Comparison of ENCODE assay signal across 22 cellular contexts in genomic region chrX:7889680-7890079, GRCh38. TPM values are rescaled to one million over a fixed set of nuclear protein-coding genes. Genes with fewer than 3 reads are reported as not detected.
DNase-seq lines count a peak whose midpoint lies in the region; ATAC-seq and TF ChIP-seq lines count a peak whose summit lies in the region.
"Had no signal": no experiment of that assay in that cellular context is flagged by ENCODE, and none has a peak within 500 bp of the region (broad histone marks: within the 10 kb centered on the region; RNA-seq: fewer than 3 reads in every experiment).

No MANE protein-coding gene starts in this region.

- peaks cover 2% of the 10 kb centered on the region for H3K27me3 Mint-ChIP-seq in activated T-cell treated with anti-CD3 and anti-CD28 coated beads, Interleukin-2, amount 50 U/mL, for 4 hours (ENCODE audit: low read depth)
- H3K27me3 Mint-ChIP-seq in neural progenitor cell (ENCODE audit: insufficient read depth, low read depth): peaks cover 2% of the 10 kb centered on the region
- H3K27me3 Mint-ChIP-seq: activated naive CD8-positive, alpha-beta T cell treated with anti-CD3 and anti-CD28 coated beads, Interleukin-2, amount 10 ng/mL, durations not matched to agents 7 days and 5 days had no signal

- no peak overlapping the region for H3K4me3 ChIP-seq in AG10803 (ENCODE audit: low read length)
- H3K4me3 ChIP-seq in neural progenitor cell: no peak overlapping the region
- H3K4me3 ChIP-seq: stomach had no signal

- no peaks in the 10 kb centered on the region for H3K9me3 Mint-ChIP-seq in activated T-cell treated with anti-CD3 and anti-CD28 coated beads, Interleukin-2, amount 50 U/mL, for 4 hours
- no peaks in the 10 kb centered on the region for H3K9me3 Mint-ChIP-seq in neural progenitor cell
- H3K9me3 Mint-ChIP-seq: activated naive CD8-positive, alpha-beta T cell treated with anti-CD3 and anti-CD28 coated beads, Interleukin-2, amount 10 ng/mL, durations not matched to agents 7 days and 5 days had no signal

- H3K27me3 ChIP-seq in neural progenitor cell: no peaks in the 10 kb centered on the region
- H3K27me3 ChIP-seq: stomach had no signal

- DNase-seq in AG10803 (ENCODE audit: low read depth) (peak; percentile 8), LoVo (ENCODE audit: low spot score) (peak; percentile 18), astrocyte of the hippocampus (ENCODE audit: low read depth, low spot score) (peak; percentile 44), glomerular visceral epithelial cell (ENCODE audit: extremely low spot score) (peak; percentile 23), neural progenitor cell (ENCODE audit: low spot score) (no peak), pons (ENCODE audit: low spot score) (no peak)
- DNase-seq in activated T-cell treated with anti-CD3 and anti-CD28 coated beads, Interleukin-2, amount 50 U/mL, for 4 hours: no peak
- no peak for DNase-seq in stimulated activated CD4-positive, alpha-beta T cell treated with anti-CD3 and anti-CD28 coated beads, Interleukin-4, amount 100 ng/mL, for 4 hours
- DNase-seq: activated naive CD8-positive, alpha-beta T cell treated with anti-CD3 and anti-CD28 coated beads, Interleukin-2, amount 10 ng/mL, durations not matched to agents 7 days and 5 days; activated T-cell treated with anti-CD3 and anti-CD28 coated beads, Interleukin-2, amount 50 U/mL, for 72 hours; central memory CD4-positive, alpha-beta T cell; endodermal cell; glutamatergic neuron; HCEC 1CT; natural killer cell; NCI-H1092 treated with DMSO at 0.1 percent for 48 hours; NCI-H2107; NCI-H774; stomach; SW 1271 had no signal

- no peaks in the 10 kb centered on the region for H3K4me1 ChIP-seq in neural progenitor cell
- H3K4me1 ChIP-seq: stomach had no signal

- H3K9ac ChIP-seq in neural progenitor cell: no peak overlapping the region

- no peaks in the 10 kb centered on the region for H3K36me3 ChIP-seq in neural progenitor cell
- H3K36me3 ChIP-seq: stomach had no signal

- no peak overlapping the region for H3K4me2 ChIP-seq in neural progenitor cell

- H3K27ac Mint-ChIP-seq in neural progenitor cell: no peak overlapping the region
- H3K27ac Mint-ChIP-seq: activated naive CD8-positive, alpha-beta T cell treated with anti-CD3 and anti-CD28 coated beads, Interleukin-2, amount 10 ng/mL, durations not matched to agents 7 days and 5 days; activated T-cell treated with anti-CD3 and anti-CD28 coated beads, Interleukin-2, amount 50 U/mL, for 72 hours; endodermal cell; memory B cell; natural killer cell had no signal

- H4K20me1 ChIP-seq in neural progenitor cell (ENCODE audit: low read depth): no peaks in the 10 kb centered on the region

- TF ChIP-seq CTCF in AG10803 (conservative IDR thresholded peaks at IDR 0.05; ENCODE audit: low read length) (no peak), neural progenitor cell (IDR thresholded peaks at IDR 0.05) (no peak)

- H3K9me3 ChIP-seq in neural progenitor cell (ENCODE audit: low read depth): peaks cover 8% of the 10 kb centered on the region
- H3K9me3 ChIP-seq: stomach had no signal

- H3K4me1 Mint-ChIP-seq in activated T-cell treated with anti-CD3 and anti-CD28 coated beads, Interleukin-2, amount 50 U/mL, for 4 hours (ENCODE audit: low read depth): peaks cover 4% of the 10 kb centered on the region
- H3K4me1 Mint-ChIP-seq in neural progenitor cell: peaks cover 3% of the 10 kb centered on the region
- H3K4me1 Mint-ChIP-seq: endodermal cell, memory B cell, natural killer cell had no signal

- H3F3A ChIP-seq in neural progenitor cell (ENCODE audit: low read depth): no peaks in the 10 kb centered on the region

- H3K27ac ChIP-seq in neural progenitor cell: no peak overlapping the region
- H3K27ac ChIP-seq: stomach had no signal

- H3K79me2 ChIP-seq in neural progenitor cell (ENCODE audit: low read depth): no peaks in the 10 kb centered on the region

- ATAC-seq in activated T-cell treated with anti-CD3 and anti-CD28 coated beads, Interleukin-2, amount 50 U/mL, for 4 hours: no peak
- ATAC-seq: HepG2, natural killer cell had no signal

- peaks cover 2% of the 10 kb centered on the region for H3K36me3 Mint-ChIP-seq in activated T-cell treated with anti-CD3 and anti-CD28 coated beads, Interleukin-2, amount 50 U/mL, for 4 hours (ENCODE audit: insufficient read depth)
- H3K36me3 Mint-ChIP-seq in neural progenitor cell: no peaks in the 10 kb centered on the region
- H3K36me3 Mint-ChIP-seq: memory B cell, natural killer cell had no signal

- no peak overlapping the region for H2AFZ ChIP-seq in neural progenitor cell (replicated peaks)

- H3K4me3 Mint-ChIP-seq in activated T-cell treated with anti-CD3 and anti-CD28 coated beads, Interleukin-2, amount 50 U/mL, for 4 hours: no peak overlapping the region
- H3K4me3 Mint-ChIP-seq in neural progenitor cell: no peak overlapping the region
- H3K4me3 Mint-ChIP-seq: activated naive CD8-positive, alpha-beta T cell treated with anti-CD3 and anti-CD28 coated beads, Interleukin-2, amount 10 ng/mL, durations not matched to agents 7 days and 5 days; activated T-cell treated with anti-CD3 and anti-CD28 coated beads, Interleukin-2, amount 50 U/mL, for 72 hours; endodermal cell; memory B cell; natural killer cell had no signal

RNA-seq across cellular contexts. Expression of gene PNPLA4, which starts 37.5 kb away (rescaled TPM):
- 10 to 100 TPM in 1 of 3 donors, 1 to 10 TPM in 2; 4.5 to 12.4 (median 7.9) TPM for total RNA-seq in activated T-cell treated with anti-CD3 and anti-CD28 coated beads, Interleukin-2, amount 50 U/mL, for 4 hours
- 17.4 and 40.0 TPM in 2 replicates for total RNA-seq in neural progenitor cell (ENCODE audit: low replicate concordance)

RNA-seq across cellular contexts. Expression of gene VCX, which starts 46.7 kb away (rescaled TPM):
- total RNA-seq in activated T-cell treated with anti-CD3 and anti-CD28 coated beads, Interleukin-2, amount 50 U/mL, for 4 hours: not detected
- not detected in 2 replicates for total RNA-seq in neural progenitor cell (ENCODE audit: low replicate concordance)
- total RNA-seq: activated naive CD8-positive, alpha-beta T cell treated with anti-CD3 and anti-CD28 coated beads, Interleukin-2, amount 10 ng/mL, durations not matched to agents 7 days and 5 days; activated T-cell treated with anti-CD3 and anti-CD28 coated beads, Interleukin-2, amount 50 U/mL, for 72 hours; HepG2; natural killer cell; stomach had no signal

Comparison
In these comparisons a context has a peak if more than half of its experiments do, and no peak if none do; other contexts are left out.
1. DNase-seq: peak in AG10803 (single experiment), LoVo (single experiment), astrocyte of the hippocampus (single experiment) and glomerular visceral epithelial cell (single experiment); none in activated T-cell treated with anti-CD3 and anti-CD28 coated beads, Interleukin-2, amount 50 U/mL, for 4 hours (single experiment), stimulated activated CD4-positive, alpha-beta T cell treated with anti-CD3 and anti-CD28 coated beads, Interleukin-4, amount 100 ng/mL, for 4 hours (0 of 2), neural progenitor cell (single experiment) and pons (single experiment).